17 cellular contexts compared by ENCODE assay signal in the genomic region with DNA sequence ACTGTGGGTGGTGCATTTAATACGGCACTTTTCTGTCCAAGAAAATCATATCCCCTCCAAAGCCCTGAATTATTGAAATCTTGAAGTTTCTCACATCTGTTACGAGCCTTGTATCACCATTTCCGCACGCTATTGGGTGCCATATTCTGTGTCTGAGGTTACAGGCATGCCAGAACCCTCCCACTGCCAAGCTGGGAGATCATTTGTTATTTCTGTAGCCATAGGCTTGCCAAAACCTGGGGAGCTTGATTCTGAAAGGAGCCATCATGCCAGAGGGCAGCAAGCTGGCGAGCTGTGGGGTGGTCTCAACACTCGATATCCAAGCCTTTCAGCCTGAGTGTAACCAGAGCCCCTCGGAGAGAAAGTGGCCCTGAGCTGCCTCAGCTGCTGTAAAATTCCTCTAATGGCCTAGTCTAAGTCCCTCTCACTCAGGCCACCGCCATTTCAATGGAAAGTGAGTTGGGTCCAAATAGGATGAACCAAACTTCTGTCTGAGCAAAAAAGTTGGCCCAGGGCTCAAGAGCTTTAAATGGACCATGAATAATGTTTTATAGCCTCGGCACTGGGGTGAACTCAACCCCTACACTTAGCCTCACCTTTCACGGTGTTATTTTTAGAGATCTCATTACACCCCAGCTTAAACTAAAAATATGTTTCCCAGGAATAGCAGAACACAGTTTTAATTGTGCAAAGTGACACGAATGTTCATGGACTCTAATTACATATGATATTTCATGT.
"Had no signal": no experiment of that assay in that cellular context is flagged by ENCODE, and none has a peak within 500 bp of the region (broad histone marks: within the 10 kb centered on the region; RNA-seq: fewer than 3 reads in every experiment).

No MANE protein-coding gene starts in this region.

- H3K27ac ChIP-seq: hepatocyte, prostate gland, right lobe of liver, transverse colon, uterus had no signal

- H2AFZ ChIP-seq: hepatocyte had no signal

- H3K4me3 ChIP-seq: hepatocyte, prostate gland, right lobe of liver, smooth muscle cell, transverse colon, uterus had no signal

- H3K79me2 ChIP-seq: hepatocyte had no signal

- H3K36me3 ChIP-seq: prostate gland, right lobe of liver, transverse colon, uterus had no signal

- ATAC-seq: activated CD8-positive, alpha-beta T cell treated with anti-CD3 and anti-CD28 coated beads, Interleukin-2, amount 10 ng/mL, durations not matched to agents 7 days and 5 days; activated naive CD8-positive, alpha-beta T cell treated with anti-CD3 and anti-CD28 coated beads, Interleukin-2, amount 50 U/mL, for 24 hours; stimulated activated naive B cell treated with anti-CD40 and anti-IgM and Interleukin-4, amounts not matched to agents 10 μg/mL and 1 μg/mL and 100 μg/mL, for 72 hours had no signal

- H3K4me1 ChIP-seq: prostate gland had no signal

- H3K4me2 ChIP-seq: hepatocyte, smooth muscle cell had no signal

- DNase-seq: activated CD4-positive, alpha-beta T cell treated with anti-CD3 and anti-CD28 coated beads for 1 hour; activated CD4-positive, alpha-beta T cell treated with anti-CD3 and anti-CD28 coated beads, Interleukin-2, amount 50 U/mL, for 1 hour; activated CD8-positive, alpha-beta T cell treated with anti-CD3 and anti-CD28 coated beads, Interleukin-2, amount 10 ng/mL, durations not matched to agents 7 days and 5 days; activated gamma-delta T cell; activated naive CD4-positive, alpha-beta T cell treated with anti-CD3 and anti-CD28 coated beads, Interleukin-2, amount 50 U/mL, for 16 hours; activated naive CD8-positive, alpha-beta T cell treated with anti-CD3 and anti-CD28 coated beads, Interleukin-2, amount 50 U/mL, for 24 hours; cortex of kidney; naive B cell; right lobe of liver; stimulated activated CD4-positive, alpha-beta T cell treated with anti-CD3 and anti-CD28 coated beads, Interleukin-15, amount 100 ng/mL, for 24 hours; stimulated activated naive B cell treated with anti-CD40 and anti-IgM and Interleukin-4, amounts not matched to agents 10 μg/mL and 1 μg/mL and 100 μg/mL, for 72 hours; T-helper 9 cell; transverse colon; uterus had no signal

- H3K9me3 ChIP-seq: prostate gland, right lobe of liver, transverse colon, uterus had no signal

- H3K27me3 ChIP-seq: hepatocyte, right lobe of liver, transverse colon, uterus had no signal
